ENCODE assay signal across 8 cellular contexts in genomic region chr1:62687903-62688686, GRCh38. TPM values are rescaled to one million over a fixed set of nuclear protein-coding genes. Genes with fewer than 3 reads are reported as not detected.
DNase-seq lines count a peak whose midpoint lies in the region; ATAC-seq, FAIRE-seq and TF ChIP-seq lines count a peak whose summit lies in the region.

DOCK7 (minus strand) TSS chr1:62688386; CDS start chr1:62688264, 122 bp downstream.

- peaks cover 26% of the 10 kb centered on the region for H3K4me1 Mint-ChIP-seq in activated naive CD4-positive, alpha-beta T cell treated with anti-CD3 and anti-CD28 coated beads for 36 hours (ENCODE audit: low read depth)

- H3K4me3 ChIP-seq in Jurkat, Clone E6-1 (ENCODE audit: low read length): peak within 1 kb of the TSS; percentile 91
- H3K4me3 ChIP-seq in neural cell (ENCODE audit: low read length): peak within 1 kb of the TSS; percentile 78
- H3K4me3 ChIP-seq in thoracic aorta: peak within 1 kb of the TSS; percentile 90

- H3K36me3 ChIP-seq in neural cell (ENCODE audit: insufficient read depth, low read length) (no peaks in the 10 kb centered on the region), thoracic aorta (no peaks in the 10 kb centered on the region)

- peak within 1 kb of the TSS; percentile 70 for H3K4me2 ChIP-seq in neural cell (ENCODE audit: low read length)

- no peaks in the 10 kb centered on the region for H3K9me3 Mint-ChIP-seq in activated naive CD4-positive, alpha-beta T cell treated with anti-CD3 and anti-CD28 coated beads for 36 hours

- peak within 1 kb of the TSS; percentile 60 for H3K27ac Mint-ChIP-seq in activated naive CD4-positive, alpha-beta T cell treated with anti-CD3 and anti-CD28 coated beads for 36 hours

- H3K27ac ChIP-seq in neural cell (ENCODE audit: low read length): peak within 1 kb of the TSS; percentile 93
- peak within 1 kb of the TSS; percentile 80 to 83 for H3K27ac ChIP-seq in thoracic aorta

- TF ChIP-seq CTCF in neural cell (IDR thresholded peaks at IDR 0.05; ENCODE audit: poor library complexity, severe bottlenecking) (no peak), thoracic aorta (IDR thresholded peaks at IDR 0.05) (no peak)

- intact Hi-C loops in activated naive CD4-positive, alpha-beta T cell treated with anti-CD3 and anti-CD28 coated beads for 36 hours (cut with micrococcal nuclease): loop anchor here (1.0 to 5.0 kb wide), 4 partner anchors 96 to 1611 kb away; partner anchors contain the start of gene ATG4C

- no peaks in the 10 kb centered on the region for H3K27me3 ChIP-seq in neural cell (ENCODE audit: insufficient read depth, low read depth, low read length)
- no peaks in the 10 kb centered on the region for H3K27me3 ChIP-seq in thoracic aorta (replicated peaks; ENCODE audit: insufficient read depth)

- no peaks in the 10 kb centered on the region for H4K20me1 ChIP-seq in neural cell (ENCODE audit: insufficient read depth)

- CTCF ChIA-PET in activated naive CD4-positive, alpha-beta T cell treated with anti-CD3 and anti-CD28 coated beads for 36 hours (lab: Charles Lee): no interaction called here

- H3K36me3 Mint-ChIP-seq in activated naive CD4-positive, alpha-beta T cell treated with anti-CD3 and anti-CD28 coated beads for 36 hours (ENCODE audit: low read depth): peaks cover 2% of the 10 kb centered on the region

- no peaks in the 10 kb centered on the region for H3K9me3 ChIP-seq in neural cell (ENCODE audit: low read length)
- H3K9me3 ChIP-seq in thoracic aorta: no peaks in the 10 kb centered on the region

- H2AFZ ChIP-seq in neural cell (ENCODE audit: low read depth, low read length): peak within 1 kb of the TSS; percentile 86

- peaks cover 3% of the 10 kb centered on the region for H3K27me3 Mint-ChIP-seq in activated naive CD4-positive, alpha-beta T cell treated with anti-CD3 and anti-CD28 coated beads for 36 hours (ENCODE audit: low read depth)

- H3K9ac ChIP-seq in neural cell (ENCODE audit: low read length): peak within 1 kb of the TSS; percentile 89

- H3K79me2 ChIP-seq in neural cell (replicated peaks; ENCODE audit: insufficient read depth, low read length): peaks cover 56% of the 10 kb centered on the region

- ATAC-seq in GM21737 (IDR thresholded peaks at IDR 0.05; ENCODE audit: unreplicated experiment) (peak; percentile 68), thoracic aorta (ENCODE audit: insufficient number of reproducible peaks, low FRiP score, low read depth) (peak; percentile 52)

- DNase-seq in ELR (ENCODE audit: low read depth) (peak; percentile 85), SHP77 (lab: John Stamatoyannopoulos, UW) (peak; percentile 63 to 79), frontal cortex (ENCODE audit: low spot score in 2 of 2) (peak; percentile 78), thoracic aorta (ENCODE audit: low spot score) (peak; percentile 12)
- peak; percentile 36 for DNase-seq in Jurkat, Clone E6-1 (ENCODE audit: low read depth, low spot score)
- DNase-seq in activated naive CD4-positive, alpha-beta T cell treated with anti-CD3 and anti-CD28 coated beads for 36 hours: peak; percentile 56

- H3F3A ChIP-seq in neural cell (ENCODE audit: insufficient read depth, low read length, poor library complexity, severe bottlenecking): peaks cover 8% of the 10 kb centered on the region

- peak; percentile 65 for TF ChIP-seq EP300 in neural cell (conservative IDR thresholded peaks at IDR 0.05; ENCODE audit: poor library complexity, severe bottlenecking)

- peaks cover 24 to 64% of the 10 kb centered on the region in 2 donors for H3K4me1 ChIP-seq in thoracic aorta (ENCODE audit: control insufficient read depth in 1 of 2, low read depth in 2 of 2)

- TF ChIP-seq RAD21 in neural cell (conservative IDR thresholded peaks at IDR 0.05): peak; percentile 40

- no peak for FAIRE-seq in frontal cortex (lab: Jason Lieb, UNC)

- H3K4me3 Mint-ChIP-seq in activated naive CD4-positive, alpha-beta T cell treated with anti-CD3 and anti-CD28 coated beads for 36 hours: peak within 1 kb of the TSS; percentile 86

- H3K9me2 ChIP-seq in neural cell (ENCODE audit: insufficient read depth, low read length): no peaks in the 10 kb centered on the region

TF ChIP-seq in neural cell, 6 proteins besides CTCF, POLR2A, EP300 and RAD21:
- TF ChIP-seq EZH2 (IDR thresholded peaks at IDR 0.05; ENCODE audit: borderline replicate concordance, insufficient read depth, low read length, poor library complexity, severe bottlenecking): no peak
- TF ChIP-seq POLR2AphosphoS5 (IDR thresholded peaks at IDR 0.05): peak; percentile 76
- TF ChIP-seq REST (IDR thresholded peaks at IDR 0.05; ENCODE audit: borderline replicate concordance): peak; percentile 79
- peak; percentile 33 for TF ChIP-seq MXI1 (conservative IDR thresholded peaks at IDR 0.05; ENCODE audit: poor library complexity, severe bottlenecking)
- peak; percentile 76 for TF ChIP-seq TAF1 (IDR thresholded peaks at IDR 0.05; ENCODE audit: low read depth)
- TF ChIP-seq SMC3 (conservative IDR thresholded peaks at IDR 0.05; ENCODE audit: poor library complexity): peak; percentile 54

RNA-seq across cellular contexts. Expression of gene DOCK7, which starts in this region (rescaled TPM):
- 20.8 TPM for polyA plus RNA-seq in Jurkat, Clone E6-1 (2012; ENCODE audit: insufficient read depth, insufficient read length)
- total RNA-seq in activated naive CD4-positive, alpha-beta T cell treated with anti-CD3 and anti-CD28 coated beads for 36 hours: 1 to 10 TPM; 7.7 to 10.0 TPM
- total RNA-seq in frontal cortex (172 TPM), thoracic aorta (10 to 100 TPM; 52.7 to 75.7 TPM)
- 129 and 140 TPM in 2 replicates for polyA plus RNA-seq in neural cell
- 230 and 251 TPM in 2 replicates for polyA minus RNA-seq in neural cell

Comparison
In these comparisons a context has a peak if more than half of its experiments do, and no peak if none do; other contexts are left out.
1. Peak in every context shown above with its lines: DNase-seq, ATAC-seq, H3K4me3 ChIP-seq and H3K27ac ChIP-seq.
2. RNA of gene DOCK7 (total RNA-seq): 172 TPM in frontal cortex (single experiment) and 52.7 to 75.7 TPM in thoracic aorta; 7.7 to 10.0 TPM in activated naive CD4-positive, alpha-beta T cell treated with anti-CD3 and anti-CD28 coated beads for 36 hours; every median in the first group is over 4 times any median in the second.
3. DNase-seq: peak in every context shown above with its lines; median percentile 85 in ELR; 78 in frontal cortex; 71 in SHP77; 56 in activated naive CD4-positive, alpha-beta T cell treated with anti-CD3 and anti-CD28 coated beads for 36 hours; 36 in Jurkat, Clone E6-1; 12 in thoracic aorta.